In the genomic region with DNA sequence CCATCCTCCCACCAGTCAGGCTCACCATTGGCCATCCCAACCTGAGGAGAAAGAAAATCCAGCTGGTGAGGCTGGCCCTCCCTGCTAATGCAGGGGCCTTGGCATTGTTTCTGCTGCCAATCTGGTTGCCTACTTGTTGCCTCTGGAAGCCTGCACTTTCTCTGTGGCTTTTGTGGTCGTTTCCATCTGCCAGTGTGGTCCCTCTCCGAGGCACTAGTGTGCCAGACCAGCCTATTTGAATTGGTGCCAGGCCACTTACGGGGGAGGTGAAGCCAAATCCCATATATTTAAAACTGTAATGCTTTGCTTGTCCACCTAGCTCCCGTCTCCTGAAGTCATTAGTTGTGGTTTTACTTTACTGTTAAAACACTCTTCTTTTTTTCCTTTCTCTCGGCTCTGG, we compare ENCODE assay signal across 11 cellular contexts.
DNase-seq lines count a peak whose midpoint lies in the region; ATAC-seq lines count a peak whose summit lies in the region.
"Had no signal": no experiment of that assay in that cellular context is flagged by ENCODE, and none has a peak within 500 bp of the region (broad histone marks: within the 10 kb centered on the region; RNA-seq: fewer than 3 reads in every experiment).

No MANE protein-coding gene starts in this region.

- no peak overlapping the region for H3K4me3 ChIP-seq in SJCRH30
- H3K4me3 ChIP-seq: esophagus muscularis mucosa had no signal

- H3K27ac ChIP-seq in SJCRH30: peak overlapping the region; percentile 4; the same call in 1 of the 2 replicates
- H3K27ac ChIP-seq: esophagus muscularis mucosa had no signal

- no peaks in the 10 kb centered on the region for H3K27me3 ChIP-seq in SJCRH30
- H3K27me3 ChIP-seq: esophagus muscularis mucosa had no signal

- H3K27me3 Mint-ChIP-seq in T-helper 2 cell treated with Interferon-gamma antibody and Interleukin-4, amounts not matched to agents 5 μg/mL and 100 μg/mL, for 36 hours (ENCODE audit: low read depth): peaks cover 4% of the 10 kb centered on the region

- H3K4me1 Mint-ChIP-seq in T-helper 2 cell treated with Interferon-gamma antibody and Interleukin-4, amounts not matched to agents 5 μg/mL and 100 μg/mL, for 36 hours (ENCODE audit: low read depth): peaks cover 3% of the 10 kb centered on the region
- H3K4me1 Mint-ChIP-seq: central memory CD8-positive, alpha-beta T cell had no signal

- peak; percentile 70 for DNase-seq in DMS79 (lab: John Stamatoyannopoulos, UW)
- peak; percentile 74 for DNase-seq in NCI-H1105 (lab: John Stamatoyannopoulos, UW)
- peak; percentile 78 to 82 for DNase-seq in SJCRH30
- DNase-seq in kidney tubule cell (ENCODE audit: low spot score): peak; percentile 37
- no peak for DNase-seq in activated effector memory CD4-positive, alpha-beta T cell treated with Interleukin-2 at 50 U/mL for 16 hours
- no peak for DNase-seq in hippocampal formation (lab: John Stamatoyannopoulos, UW)
- no peak for DNase-seq in T-helper 2 cell treated with Interferon-gamma antibody and Interleukin-4, amounts not matched to agents 5 μg/mL and 100 μg/mL, for 36 hours (ENCODE audit: low spot score)

- no peak for ATAC-seq in GM19351 (IDR thresholded peaks at IDR 0.05; ENCODE audit: unreplicated experiment)
- ATAC-seq: activated CD4-positive, CD25-positive, alpha-beta regulatory T cell treated with anti-CD3 and anti-CD28 coated beads, Interleukin-2, amount 50 U/mL, for 24 hours had no signal

- H3K36me3 ChIP-seq in SJCRH30: no peaks in the 10 kb centered on the region
- H3K36me3 ChIP-seq: esophagus muscularis mucosa had no signal

- H3K27ac Mint-ChIP-seq in T-helper 2 cell treated with Interferon-gamma antibody and Interleukin-4, amounts not matched to agents 5 μg/mL and 100 μg/mL, for 36 hours: no peak overlapping the region

- H3K9me3 Mint-ChIP-seq in T-helper 2 cell treated with Interferon-gamma antibody and Interleukin-4, amounts not matched to agents 5 μg/mL and 100 μg/mL, for 36 hours: no peaks in the 10 kb centered on the region
- H3K9me3 Mint-ChIP-seq: central memory CD8-positive, alpha-beta T cell had no signal

- no peak overlapping the region for H3K4me3 Mint-ChIP-seq in T-helper 2 cell treated with Interferon-gamma antibody and Interleukin-4, amounts not matched to agents 5 μg/mL and 100 μg/mL, for 36 hours
- H3K4me3 Mint-ChIP-seq: central memory CD8-positive, alpha-beta T cell had no signal

- H3K36me3 Mint-ChIP-seq in T-helper 2 cell treated with Interferon-gamma antibody and Interleukin-4, amounts not matched to agents 5 μg/mL and 100 μg/mL, for 36 hours (ENCODE audit: low read depth): no peaks in the 10 kb centered on the region

- H3K9me3 ChIP-seq in SJCRH30 (replicated peaks): no peaks in the 10 kb centered on the region
- H3K9me3 ChIP-seq: esophagus muscularis mucosa had no signal

- H3K4me1 ChIP-seq in SJCRH30: peaks cover 17% of the 10 kb centered on the region

Comparison
In these comparisons a context has a peak if more than half of its experiments do, and no peak if none do; other contexts are left out.
1. DNase-seq: peak in DMS79 (single experiment), NCI-H1105 (single experiment), SJCRH30 (2 of 2) and kidney tubule cell (single experiment); none in activated effector memory CD4-positive, alpha-beta T cell treated with Interleukin-2 at 50 U/mL for 16 hours (single experiment), hippocampal formation (0 of 2) and T-helper 2 cell treated with Interferon-gamma antibody and Interleukin-4, amounts not matched to agents 5 μg/mL and 100 μg/mL, for 36 hours (single experiment).